18 cellular contexts compared by ENCODE assay signal in genomic region chr1:14108356-14109275, GRCh38.
A peak's percentile ranks its signal among the peaks of the same experiment; 100 is the strongest.
DNase-seq lines count a peak whose midpoint lies in the region; ATAC-seq and TF ChIP-seq lines count a peak whose summit lies in the region.
"Had no signal": no experiment of that assay in that cellular context is flagged by ENCODE, and none has a peak within 500 bp of the region (broad histone marks: within the 10 kb centered on the region; RNA-seq: fewer than 3 reads in every experiment).

No MANE protein-coding gene starts in this region.

- no peak for TF ChIP-seq CTCF in epithelial cell of esophagus (IDR thresholded peaks at IDR 0.05; ENCODE audit: insufficient read depth, low read depth, low read length, missing control alignments)

- ATAC-seq in HG03457 (IDR thresholded peaks at IDR 0.05; ENCODE audit: unreplicated experiment) (no peak), GM21390 (IDR thresholded peaks at IDR 0.05; ENCODE audit: unreplicated experiment) (no peak)
- ATAC-seq: mucosa of descending colon had no signal

- DNase-seq in NCI-H1092 treated with DMSO at 0.1 percent for 48 hours (lab: John Stamatoyannopoulos, UW) = peak; percentile 91
- peak; percentile 91 for DNase-seq in NCI-H748 (lab: John Stamatoyannopoulos, UW; ENCODE audit: unreplicated experiment)
- peak; percentile 29 for DNase-seq in epithelial cell of esophagus (ENCODE audit: low read depth)
- peak in 6 of 10 donors; percentile 21 to 90 (median 46) for DNase-seq in posterior cingulate gyrus
- DNase-seq in stimulated activated naive CD4-positive, alpha-beta T cell (lab: John Stamatoyannopoulos, UW) = no peak
- DNase-seq in activated gamma-delta T cell treated with Interleukin-2 at 50 U/mL for 16 hours = no peak
- DNase-seq: activated CD8-positive, alpha-beta memory T cell treated with anti-CD3 and anti-CD28 coated beads for 24 hours; activated effector memory CD4-positive, alpha-beta T cell treated with Interleukin-2 at 50 U/mL for 16 hours; aorta; Karpas-422; mucosa of descending colon; NCI-H1930; stimulated activated CD4-positive, alpha-beta T cell treated with anti-CD3 and anti-CD28 coated beads, Interleukin-2, amount 100 ng/mL, for 24 hours; stimulated activated CD8-positive, alpha-beta memory T cell treated with anti-CD3 and anti-CD28 coated beads, Interleukin-4, amount 100 ng/mL, for 48 hours had no signal

- no peak overlapping the region for H3K4me3 ChIP-seq in epithelial cell of esophagus (ENCODE audit: low read length)
- H3K4me3 ChIP-seq: BLaER1, mucosa of descending colon, tibial nerve had no signal

- intact Hi-C loops in posterior cingulate gyrus (cut with DNase I) = no loop called here

Comparison
In these comparisons a context has a peak if more than half of its experiments do, and no peak if none do; other contexts are left out.
1. DNase-seq: peak in NCI-H1092 treated with DMSO at 0.1 percent for 48 hours (single experiment), NCI-H748 (single experiment), epithelial cell of esophagus (single experiment) and posterior cingulate gyrus (6 of 10); none in stimulated activated naive CD4-positive, alpha-beta T cell (0 of 6) and activated gamma-delta T cell treated with Interleukin-2 at 50 U/mL for 16 hours (single experiment).